Comparison of ENCODE assay signal across 8 cellular contexts in the genomic region with DNA sequence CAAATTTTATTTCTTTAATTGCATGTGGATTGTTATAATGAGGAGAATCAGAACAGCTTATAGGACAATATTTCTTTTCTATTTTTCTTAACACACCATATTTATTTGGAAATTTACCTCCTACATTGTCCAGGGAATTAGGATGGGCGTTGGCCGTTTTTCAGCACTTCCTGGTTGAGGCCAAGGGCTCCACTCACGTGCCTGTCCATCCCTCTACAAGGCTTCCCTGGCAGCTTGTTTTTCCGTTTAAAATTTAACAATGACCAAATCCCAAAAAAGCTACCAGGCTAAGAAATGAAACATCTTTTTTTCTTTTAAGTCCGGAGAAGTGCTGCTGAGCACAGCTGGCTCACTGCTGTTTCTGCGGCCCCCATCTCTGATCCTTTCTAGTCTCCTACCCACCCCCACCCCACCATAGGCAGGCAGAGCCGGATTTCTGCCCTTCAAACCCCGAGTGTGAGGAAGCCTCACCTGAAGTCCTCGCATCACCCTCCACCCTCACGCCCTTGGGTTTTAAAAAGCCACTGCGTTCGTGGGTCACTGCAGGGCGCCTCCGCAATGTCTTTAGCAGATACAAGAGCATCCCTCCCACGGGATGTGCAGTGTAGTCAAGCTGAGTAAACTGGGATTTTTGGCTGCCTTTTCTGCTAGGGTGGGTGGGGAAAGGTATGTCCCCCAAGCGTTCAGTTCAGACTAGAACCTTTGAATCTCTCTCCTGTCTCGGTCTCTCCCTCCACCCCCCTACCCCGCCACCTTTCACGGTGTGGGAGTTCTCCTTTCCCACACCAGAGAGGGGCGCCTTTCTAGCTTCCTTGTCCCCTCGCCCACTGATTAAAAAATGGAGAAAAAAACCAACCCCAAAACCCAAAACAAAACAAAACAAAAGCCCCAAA. TPM values are rescaled to one million over a fixed set of nuclear protein-coding genes. Genes with fewer than 3 reads are reported as not detected.
DNase-seq lines count a peak whose midpoint lies in the region; ATAC-seq and TF ChIP-seq lines count a peak whose summit lies in the region.

No MANE protein-coding gene starts in this region.

- POLR2A ChIA-PET in activated CD4-positive, alpha-beta T cell treated with anti-CD3 and anti-CD28 coated beads for 36 hours (lab: Charles Lee): interaction anchor here (0.6 kb wide), 2 partner anchors 166 to 189 kb away, joined by 3 to 4 read pairs; no protein-coding TSS in a partner anchor
- POLR2A ChIA-PET in activated CD8-positive, alpha-beta T cell treated with anti-CD3 and anti-CD28 coated beads for 36 hours (lab: Charles Lee): interaction anchor here (0.5 to 1.4 kb wide), 2 partner anchors 15 to 71 kb away, joined by 3 read pairs; no protein-coding TSS in a partner anchor

- H3K4me3 Mint-ChIP-seq in activated CD4-positive, alpha-beta T cell treated with anti-CD3 and anti-CD28 coated beads for 36 hours: peak overlapping the region; percentile 81
- peak overlapping the region; percentile 88 for H3K4me3 Mint-ChIP-seq in activated CD8-positive, alpha-beta T cell treated with anti-CD3 and anti-CD28 coated beads for 36 hours
- peak overlapping the region; percentile 91 for H3K4me3 Mint-ChIP-seq in osteocyte (ENCODE audit: unreplicated experiment)

- H3K27ac Mint-ChIP-seq in activated CD4-positive, alpha-beta T cell treated with anti-CD3 and anti-CD28 coated beads for 36 hours: peak overlapping the region; percentile 85
- H3K27ac Mint-ChIP-seq in activated CD8-positive, alpha-beta T cell treated with anti-CD3 and anti-CD28 coated beads for 36 hours: peak overlapping the region; percentile 91
- H3K27ac Mint-ChIP-seq in osteocyte (ENCODE audit: unreplicated experiment): peak overlapping the region; percentile 97

- peaks cover 14% of the 10 kb centered on the region for H3K27me3 Mint-ChIP-seq in activated CD4-positive, alpha-beta T cell treated with anti-CD3 and anti-CD28 coated beads for 36 hours
- peaks cover 17% of the 10 kb centered on the region for H3K27me3 Mint-ChIP-seq in activated CD8-positive, alpha-beta T cell treated with anti-CD3 and anti-CD28 coated beads for 36 hours
- no peaks in the 10 kb centered on the region for H3K27me3 Mint-ChIP-seq in osteocyte (ENCODE audit: unreplicated experiment)

- H3K9me3 Mint-ChIP-seq in activated CD4-positive, alpha-beta T cell treated with anti-CD3 and anti-CD28 coated beads for 36 hours (ENCODE audit: low read depth): no peaks in the 10 kb centered on the region
- no peaks in the 10 kb centered on the region for H3K9me3 Mint-ChIP-seq in activated CD8-positive, alpha-beta T cell treated with anti-CD3 and anti-CD28 coated beads for 36 hours
- no peaks in the 10 kb centered on the region for H3K9me3 Mint-ChIP-seq in osteocyte (ENCODE audit: unreplicated experiment)

- TF ChIP-seq CTCF in activated CD8-positive, alpha-beta T cell treated with anti-CD3 and anti-CD28 coated beads for 36 hours (IDR thresholded peaks at IDR 0.05): no peak
- TF ChIP-seq CTCF in osteocyte (IDR thresholded peaks at IDR 0.05): peak; percentile 31

- peaks cover 16% of the 10 kb centered on the region for H3K4me1 Mint-ChIP-seq in activated CD4-positive, alpha-beta T cell treated with anti-CD3 and anti-CD28 coated beads for 36 hours
- peaks cover 7% of the 10 kb centered on the region for H3K4me1 Mint-ChIP-seq in activated CD8-positive, alpha-beta T cell treated with anti-CD3 and anti-CD28 coated beads for 36 hours (ENCODE audit: low read depth)
- peaks cover 45% of the 10 kb centered on the region for H3K4me1 Mint-ChIP-seq in osteocyte (ENCODE audit: unreplicated experiment)

- intact Hi-C loops in activated CD4-positive, alpha-beta T cell treated with anti-CD3 and anti-CD28 coated beads for 36 hours (cut with DNase I, micrococcal nuclease): loop anchor here (1.0 to 2.0 kb wide), 3 partner anchors 45 to 232 kb away; a partner anchor contains a TSS
- intact Hi-C loops in activated CD8-positive, alpha-beta T cell treated with anti-CD3 and anti-CD28 coated beads for 36 hours (cut with micrococcal nuclease): loop anchor here (5.0 kb wide), 1 partner anchor 46 kb away; no protein-coding TSS in a partner anchor

- no peak for DNase-seq in activated CD4-positive, alpha-beta T cell treated with anti-CD3 and anti-CD28 coated beads for 36 hours
- no peak for DNase-seq in activated CD4-positive, alpha-beta T cell treated with anti-CD3 and anti-CD28 coated beads, Interleukin-2, amount 50 U/mL, for 48 hours
- DNase-seq in activated CD8-positive, alpha-beta T cell treated with anti-CD3 and anti-CD28 coated beads for 36 hours: peak; percentile 32
- peak; percentile 34 for DNase-seq in glomerular visceral epithelial cell (ENCODE audit: extremely low spot score)
- no peak for DNase-seq in osteocyte (ENCODE audit: extremely low spot score, unreplicated experiment)
- no peak for DNase-seq in cerebellar nuclear complex (lab: John Stamatoyannopoulos, UW)

- no peaks in the 10 kb centered on the region for H3K36me3 Mint-ChIP-seq in activated CD4-positive, alpha-beta T cell treated with anti-CD3 and anti-CD28 coated beads for 36 hours (ENCODE audit: low read depth)
- H3K36me3 Mint-ChIP-seq in activated CD8-positive, alpha-beta T cell treated with anti-CD3 and anti-CD28 coated beads for 36 hours (ENCODE audit: low read depth): peaks cover 3% of the 10 kb centered on the region
- peaks cover 3% of the 10 kb centered on the region for H3K36me3 Mint-ChIP-seq in osteocyte (ENCODE audit: unreplicated experiment)

- ATAC-seq in activated CD4-positive, alpha-beta T cell treated with anti-CD3 and anti-CD28 coated beads for 36 hours: peak; percentile 31
- peak; percentile 1 for ATAC-seq in HG03139 (IDR thresholded peaks at IDR 0.05; ENCODE audit: unreplicated experiment)
- peak; percentile 24 for ATAC-seq in activated CD8-positive, alpha-beta T cell treated with anti-CD3 and anti-CD28 coated beads for 36 hours
- ATAC-seq in HG03025 (IDR thresholded peaks at IDR 0.05; ENCODE audit: low FRiP score, unreplicated experiment): no peak

- CTCF ChIA-PET in activated CD4-positive, alpha-beta T cell treated with anti-CD3 and anti-CD28 coated beads for 36 hours (lab: Charles Lee): no interaction called here
- CTCF ChIA-PET in activated CD8-positive, alpha-beta T cell treated with anti-CD3 and anti-CD28 coated beads for 36 hours (lab: Charles Lee): interaction anchor here (1.1 kb wide), 1 partner anchor 11 kb away, joined by 3 read pairs; no protein-coding TSS in a partner anchor

RNA-seq across cellular contexts. Expression of a gene that starts 0.8 kb away (rescaled TPM):
- 1 to 10 TPM; 7.8 to 8.1 TPM for total RNA-seq in activated CD4-positive, alpha-beta T cell treated with anti-CD3 and anti-CD28 coated beads for 36 hours
- 1 to 10 TPM; 6.0 to 7.0 TPM for total RNA-seq in activated CD8-positive, alpha-beta T cell treated with anti-CD3 and anti-CD28 coated beads for 36 hours
- total RNA-seq in osteocyte: 34.4 and 37.1 TPM in 2 replicates

Comparison
In these comparisons a context has a peak if more than half of its experiments do, and no peak if none do; other contexts are left out.
1. DNase-seq: peak in activated CD8-positive, alpha-beta T cell treated with anti-CD3 and anti-CD28 coated beads for 36 hours (single experiment) and glomerular visceral epithelial cell (single experiment); none in activated CD4-positive, alpha-beta T cell treated with anti-CD3 and anti-CD28 coated beads for 36 hours (single experiment), activated CD4-positive, alpha-beta T cell treated with anti-CD3 and anti-CD28 coated beads, Interleukin-2, amount 50 U/mL, for 48 hours (0 of 2), osteocyte (single experiment) and cerebellar nuclear complex (0 of 2).
2. Peak in every context shown above with its lines, with median percentiles within 50 percentile points of each other: H3K27ac Mint-ChIP-seq and H3K4me3 Mint-ChIP-seq.